ENCODE assay signal across 14 cellular contexts in genomic region chr4:154368060-154368459, GRCh38.
DNase-seq lines count a peak whose midpoint lies in the region; ATAC-seq and TF ChIP-seq lines count a peak whose summit lies in the region.
"Had no signal": no experiment of that assay in that cellular context is flagged by ENCODE, and none has a peak within 500 bp of the region (broad histone marks: within the 10 kb centered on the region; RNA-seq: fewer than 3 reads in every experiment).

No MANE protein-coding gene starts in this region.

- no peaks in the 10 kb centered on the region for H3K79me2 ChIP-seq in MM.1S (ENCODE audit: low read length)

- H3K9me3 ChIP-seq in MM.1S (replicated peaks; ENCODE audit: insufficient read depth, low read length): no peaks in the 10 kb centered on the region

- DNase-seq in MM.1S: no peak
- DNase-seq in left cardiac atrium: no peak
- DNase-seq in NCI-H2029 (lab: John Stamatoyannopoulos, UW): no peak
- DNase-seq in NCI-H1105 treated with DMSO at 0.1 percent for 48 hours (lab: John Stamatoyannopoulos, UW): no peak
- no peak for DNase-seq in DMS 273 (lab: John Stamatoyannopoulos, UW; ENCODE audit: unreplicated experiment)
- DNase-seq: activated effector memory CD4-positive, alpha-beta T cell treated with anti-CD3 and anti-CD28 coated beads, Interleukin-2, amount 50 U/mL, for 16 hours; AML-193; NCI-H69 had no signal

- no peaks in the 10 kb centered on the region for H3K9me2 ChIP-seq in MM.1S (replicated peaks; ENCODE audit: insufficient read depth, low read length)

- H3K4me2 ChIP-seq in MM.1S (ENCODE audit: low read depth, low read length): peak overlapping the region; percentile 8; the same call in 1 of the 2 replicates

- intact Hi-C loops in left cardiac atrium (cut with DNase I): no loop called here

- no peak overlapping the region for H3K27ac ChIP-seq in MM.1S (ENCODE audit: low read length)
- H3K27ac ChIP-seq: cardiac muscle cell, SK-N-MC had no signal

- no peak overlapping the region for H3K4me3 ChIP-seq in MM.1S (ENCODE audit: low read length)
- H3K4me3 ChIP-seq: cardiac muscle cell, SK-N-MC had no signal

- H3K27me3 ChIP-seq in MM.1S (replicated peaks; ENCODE audit: insufficient read depth, low read length): peaks cover 3% of the 10 kb centered on the region
- H3K27me3 ChIP-seq: cardiac muscle cell had no signal

- peak; percentile 76 for ATAC-seq in GM18505 (IDR thresholded peaks at IDR 0.05; ENCODE audit: unreplicated experiment)
- ATAC-seq in GM19455 (IDR thresholded peaks at IDR 0.05; ENCODE audit: unreplicated experiment): peak; percentile 69
- peak; percentile 55 for ATAC-seq in HG02870 (IDR thresholded peaks at IDR 0.05; ENCODE audit: unreplicated experiment)
- no peak for ATAC-seq in left cardiac atrium
- ATAC-seq: activated CD4-positive, CD25-positive, alpha-beta regulatory T cell treated with anti-CD3 and anti-CD28 coated beads, Interleukin-2, amount 50 U/mL, for 24 hours had no signal

- no peaks in the 10 kb centered on the region for H4K20me1 ChIP-seq in MM.1S (ENCODE audit: insufficient read depth, low read length)

- no peak overlapping the region for H2AFZ ChIP-seq in MM.1S (ENCODE audit: low read length)

- no peak overlapping the region for H3K9ac ChIP-seq in MM.1S (ENCODE audit: low read length)

- H3K4me1 ChIP-seq in MM.1S (ENCODE audit: low read length): no peaks in the 10 kb centered on the region

- H3K36me3 ChIP-seq in MM.1S (replicated peaks; ENCODE audit: insufficient read depth, low read length): no peaks in the 10 kb centered on the region
- H3K36me3 ChIP-seq: cardiac muscle cell had no signal

- no peak for TF ChIP-seq POLR2A in GM18505 (IDR thresholded peaks at IDR 0.05; ENCODE audit: borderline replicate concordance, extremely low read depth, insufficient read depth, insufficient read length)

- TF ChIP-seq CTCF in MM.1S (IDR thresholded peaks at IDR 0.05; ENCODE audit: low read length): no peak

- H3F3A ChIP-seq in MM.1S (ENCODE audit: insufficient read depth, low read length): no peaks in the 10 kb centered on the region

Comparison
In these comparisons a context has a peak if more than half of its experiments do, and no peak if none do; other contexts are left out.
1. ATAC-seq: peak in GM18505 (single experiment), GM19455 (single experiment) and HG02870 (single experiment); none in left cardiac atrium (0 of 2).